Comparison of ENCODE assay signal across 9 cellular contexts in the genomic region with DNA sequence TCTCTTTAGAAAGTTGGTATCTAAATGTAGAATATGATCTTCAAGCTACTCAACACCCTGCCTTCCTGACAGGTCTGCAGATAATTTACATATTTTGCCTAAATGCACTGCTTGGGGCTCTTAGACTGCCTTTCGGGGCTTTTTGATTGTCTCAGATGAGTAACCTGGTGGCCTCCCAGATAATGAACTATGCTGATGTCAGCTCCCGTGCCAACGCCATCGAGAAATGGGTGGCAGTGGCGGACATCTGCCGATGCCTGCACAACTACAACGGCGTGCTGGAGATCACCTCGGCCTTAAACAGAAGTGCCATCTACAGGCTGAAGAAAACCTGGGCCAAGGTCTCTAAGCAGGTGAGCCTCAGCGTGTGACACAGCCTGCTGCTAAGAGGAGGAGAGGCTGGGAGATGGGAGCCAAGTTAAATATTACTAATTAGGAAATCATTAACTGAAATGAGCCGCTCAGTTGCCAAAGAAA. TPM values are rescaled to one million over a fixed set of nuclear protein-coding genes. Genes with fewer than 3 reads are reported as not detected.
DNase-seq lines count a peak whose midpoint lies in the region; ATAC-seq, FAIRE-seq and TF ChIP-seq lines count a peak whose summit lies in the region.
"Had no signal": no experiment of that assay in that cellular context is flagged by ENCODE, and none has a peak within 500 bp of the region (broad histone marks: within the 10 kb centered on the region; RNA-seq: fewer than 3 reads in every experiment).

No MANE protein-coding gene starts in this region.

- TF ChIP-seq CTCF in GM12878 (IDR thresholded peaks at IDR 0.05 in 2 of 3, conservative IDR thresholded peaks at IDR 0.05 in 1 of 3; ENCODE audit: control insufficient read depth in 2 of 3, extremely low read depth in 1 of 3, insufficient read depth in 1 of 3, low read depth in 3 of 3, low read length in 3 of 3): peak in 1 of 3 experiments; percentile 31; a peak in 2 of 6 replicates

- H3K36me3 ChIP-seq in GM12878 (ENCODE audit: control insufficient read depth in 2 of 2, insufficient read depth in 2 of 2, low read length in 1 of 2): no peaks in the 10 kb centered on the region

- WGBS in GM12878 (ENCODE audit: insufficient coverage, insufficient replicate concordance, low lambda C conversion rate, missing lambda C conversion rate): 2% methylated on average over 11 of the region's 11 CpGs

- CTCF ChIA-PET in GM12878 (lab: Yijun Ruan, JAX): interaction anchor here (0.9 to 1.9 kb wide), 7 partner anchors 9 to 47 kb away, joined by 3 to 8 read pairs (median 4); no protein-coding TSS in a partner anchor

- intact Hi-C loops in GM12878 (cut with micrococcal nuclease; ENCODE audit: unreplicated experiment): loop anchor here (5.0 kb wide), 1 partner anchor 75 kb away; no protein-coding TSS in a partner anchor

- H3K27me3 ChIP-seq in GM12878 (replicated peaks in 1 of 2; ENCODE audit: control insufficient read depth in 2 of 2, insufficient read depth in 2 of 2, low read length in 1 of 2): no peaks in the 10 kb centered on the region

- peak overlapping the region; percentile 33; the same call in 1 of the 2 replicates for H3K4me2 ChIP-seq in GM12878 (ENCODE audit: control insufficient read depth, insufficient read depth)

- no peak overlapping the region for H3K4me3 ChIP-seq in GM12878

- no peak for TF ChIP-seq RAD21 in GM12878 (IDR thresholded peaks at IDR 0.05; ENCODE audit: insufficient read depth, low read depth, low read length)

- H3K79me2 ChIP-seq in GM12878 (ENCODE audit: control insufficient read depth, insufficient read depth, low read length): no peaks in the 10 kb centered on the region

- in situ Hi-C loops in GM12878 (cut with MboI): no loop called here

- TF ChIP-seq EP300 in GM12878 (IDR thresholded peaks at IDR 0.05; ENCODE audit: borderline replicate concordance in 1 of 2, control insufficient read depth in 1 of 2, low read depth in 2 of 2, low read length in 2 of 2): no peak

- ATAC-seq in GM19035 (IDR thresholded peaks at IDR 0.05; ENCODE audit: unreplicated experiment) (peak; percentile 60), HG03175 (IDR thresholded peaks at IDR 0.05; ENCODE audit: unreplicated experiment) (peak; percentile 45), GM12878 (peak; percentile 85)

- BruUV-seq in GM12878 (replicated peaks; lab: Mats Ljungman, UMichigan): no TSS peak

- no peak for TF ChIP-seq POLR2A in GM12878 (IDR thresholded peaks at IDR 0.05; ENCODE audit: low read depth, low read length)

- no peaks in the 10 kb centered on the region for H4K20me1 ChIP-seq in GM12878 (ENCODE audit: control insufficient read depth, insufficient read depth)

- DNase-seq in DMS53 (lab: John Stamatoyannopoulos, UW) (peak; percentile 85), GM12878 (ENCODE audit: low read depth, low spot score) (peak; percentile 51), putamen (ENCODE audit: low spot score) (no peak), GDM1 (lab: John Stamatoyannopoulos, UW) (no peak), NCI-H128 (lab: John Stamatoyannopoulos, UW; ENCODE audit: unreplicated experiment) (no peak), NCI-H2171 treated with DMSO at 0.1 percent for 48 hours (lab: John Stamatoyannopoulos, UW) (no peak)
- DNase-seq: activated T-cell treated with anti-CD3 and anti-CD28 coated beads, Interleukin-2, amount 50 U/mL, for 4 hours had no signal

- FAIRE-seq in GM12878 (lab: Jason Lieb, UNC): no peak

- no peaks in the 10 kb centered on the region for H3K9me3 ChIP-seq in GM12878 (replicated peaks; ENCODE audit: control insufficient read depth, insufficient read depth, low read length)

- H3K4me1 ChIP-seq in GM12878 (ENCODE audit: control insufficient read depth, insufficient read depth, low read length): peaks cover 18% of the 10 kb centered on the region; the same call in 1 of the 2 replicates

- SMC1A ChIA-PET in GM12878 (lab: Charles Lee; ENCODE audit: uncharacterized antibody, unreplicated experiment): interaction anchor here (0.7 to 1.4 kb wide), 7 partner anchors 9 to 37 kb away, joined by 3 to 5 read pairs (median 3); no protein-coding TSS in a partner anchor

- H3K9ac ChIP-seq in GM12878 (ENCODE audit: control insufficient read depth, insufficient read depth, low read length): no peak overlapping the region

- POLR2A ChIA-PET in GM12878 (lab: Charles Lee): interaction anchor here (0.7 to 1.6 kb wide), 3 partner anchors 89 to 1140 kb away, joined by 3 to 4 read pairs (median 4); a partner anchor contains a TSS

- no peak overlapping the region for H3K27ac ChIP-seq in GM12878 (ENCODE audit: control insufficient read depth, insufficient read depth)

- H2AFZ ChIP-seq in GM12878 (ENCODE audit: control insufficient read depth, low read depth, low read length): peak overlapping the region; percentile 13

- RAD21 ChIA-PET in GM12878 (lab: Charles Lee; ENCODE audit: unreplicated experiment): interaction anchor here (0.6 to 1.4 kb wide), 4 partner anchors 9 to 86 kb away, joined by 3 to 4 read pairs (median 4); no protein-coding TSS in a partner anchor

TF ChIP-seq in GM12878, 131 proteins besides CTCF, POLR2A, EP300 and RAD21 (continues in another document):
- 0 out of 2 replicates have a peak, but pooled peaks have one; percentile 35 for TF ChIP-seq NBN (IDR thresholded peaks at IDR 0.05)
- TF ChIP-seq DPF2 (IDR thresholded peaks at IDR 0.05): 0 out of 2 replicates have a peak, but pooled peaks have one; percentile 45
- peak; percentile 26; the same call in 1 of the 2 replicates for TF ChIP-seq RB1 (IDR thresholded peaks at IDR 0.05; ENCODE audit: borderline replicate concordance)
- peak; percentile 71 to 90 for TF ChIP-seq BHLHE40 (IDR thresholded peaks at IDR 0.05; ENCODE audit: borderline replicate concordance in 1 of 2, low read depth in 2 of 2, low read length in 1 of 2)
- TF ChIP-seq GATAD2B (conservative IDR thresholded peaks at IDR 0.05; ENCODE audit: low read depth): peak; percentile 47; the same call in 1 of the 2 replicates
- peak; percentile 59 for TF ChIP-seq YY1 (IDR thresholded peaks at IDR 0.05; ENCODE audit: low read depth, low read length)
- peak in 1 of 2 experiments; percentile 41; a peak in 1 of 4 replicates for TF ChIP-seq IKZF2 (IDR thresholded peaks at IDR 0.05)
- 0 out of 2 replicates have a peak, but pooled peaks have one; percentile 59 for TF ChIP-seq IKZF1 (conservative IDR thresholded peaks at IDR 0.05)
- TF ChIP-seq TCF12 (IDR thresholded peaks at IDR 0.05; ENCODE audit: low read depth, low read length): 0 out of 2 replicates have a peak, but pooled peaks have one; percentile 38
- TF ChIP-seq, protein P1, sequence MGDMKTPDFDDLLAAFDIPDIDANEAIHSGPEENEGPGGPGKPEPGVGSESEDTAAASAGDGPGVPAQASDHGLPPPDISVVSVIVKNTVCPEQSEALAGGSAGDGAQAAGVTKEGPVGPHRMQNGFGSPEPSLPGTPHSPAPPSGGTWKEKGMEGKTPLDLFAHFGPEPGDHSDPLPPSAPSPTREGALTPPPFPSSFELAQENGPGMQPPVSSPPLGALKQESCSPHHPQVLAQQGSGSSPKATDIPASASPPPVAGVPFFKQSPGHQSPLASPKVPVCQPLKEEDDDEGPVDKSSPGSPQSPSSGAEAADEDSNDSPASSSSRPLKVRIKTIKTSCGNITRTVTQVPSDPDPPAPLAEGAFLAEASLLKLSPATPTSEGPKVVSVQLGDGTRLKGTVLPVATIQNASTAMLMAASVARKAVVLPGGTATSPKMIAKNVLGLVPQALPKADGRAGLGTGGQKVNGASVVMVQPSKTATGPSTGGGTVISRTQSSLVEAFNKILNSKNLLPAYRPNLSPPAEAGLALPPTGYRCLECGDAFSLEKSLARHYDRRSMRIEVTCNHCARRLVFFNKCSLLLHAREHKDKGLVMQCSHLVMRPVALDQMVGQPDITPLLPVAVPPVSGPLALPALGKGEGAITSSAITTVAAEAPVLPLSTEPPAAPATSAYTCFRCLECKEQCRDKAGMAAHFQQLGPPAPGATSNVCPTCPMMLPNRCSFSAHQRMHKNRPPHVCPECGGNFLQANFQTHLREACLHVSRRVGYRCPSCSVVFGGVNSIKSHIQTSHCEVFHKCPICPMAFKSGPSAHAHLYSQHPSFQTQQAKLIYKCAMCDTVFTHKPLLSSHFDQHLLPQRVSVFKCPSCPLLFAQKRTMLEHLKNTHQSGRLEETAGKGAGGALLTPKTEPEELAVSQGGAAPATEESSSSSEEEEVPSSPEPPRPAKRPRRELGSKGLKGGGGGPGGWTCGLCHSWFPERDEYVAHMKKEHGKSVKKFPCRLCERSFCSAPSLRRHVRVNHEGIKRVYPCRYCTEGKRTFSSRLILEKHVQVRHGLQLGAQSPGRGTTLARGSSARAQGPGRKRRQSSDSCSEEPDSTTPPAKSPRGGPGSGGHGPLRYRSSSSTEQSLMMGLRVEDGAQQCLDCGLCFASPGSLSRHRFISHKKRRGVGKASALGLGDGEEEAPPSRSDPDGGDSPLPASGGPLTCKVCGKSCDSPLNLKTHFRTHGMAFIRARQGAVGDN (IDR thresholded peaks at IDR 0.05): 0 out of 2 replicates have a peak, but pooled peaks have one; percentile 27
- TF ChIP-seq CREM (IDR thresholded peaks at IDR 0.05; ENCODE audit: low read depth): peak; percentile 68
- peak; percentile 57; the same call in 1 of the 2 replicates for TF ChIP-seq NFIC (IDR thresholded peaks at IDR 0.05; ENCODE audit: low read depth, low read length)
- no peak for TF ChIP-seq LARP7 (IDR thresholded peaks at IDR 0.05)
- TF ChIP-seq, protein P2, sequence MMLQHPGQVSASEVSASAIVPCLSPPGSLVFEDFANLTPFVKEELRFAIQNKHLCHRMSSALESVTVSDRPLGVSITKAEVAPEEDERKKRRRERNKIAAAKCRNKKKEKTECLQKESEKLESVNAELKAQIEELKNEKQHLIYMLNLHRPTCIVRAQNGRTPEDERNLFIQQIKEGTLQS (IDR thresholded peaks at IDR 0.05; ENCODE audit: borderline replicate concordance, extremely low read depth, low read depth, low read length): no peak

RNA-seq across cellular contexts. Expression of a gene that starts 20.9 kb away (rescaled TPM):
- not detected in 2 replicates for total RNA-seq in GM12878 (2013; cell fraction: nucleolus; rRNA removed)
- total RNA-seq in GM12878 (2014; rRNA removed) (not detected in 2 replicates), GM12878 (2014; rRNA removed; fragmentation: Illumina TruSeq; extraction: Trizol) (not detected in 2 replicates), GM12878 (2021) (not detected in 2 replicates)
- polyA plus RNA-seq in GM12878 (2011; ENCODE audit: low read depth): not detected
- polyA plus RNA-seq in GM12878 (2011; rRNA removed) (not detected in 2 replicates), GM12878 (2014; fragmentation: Illumina TruSeq; extraction: Trizol) (not detected in 2 replicates), GM12878 (2014; fragmentation: Nextera tagmentation; extraction: Ambion mirVana) (not detected), GM12878 (2014; rRNA removed) (not detected in 2 replicates), GM12878 (2016; fragmentation: Nextera tagmentation; extraction: Ambion mirVana) (1 to 10 TPM in 1 of 2 experiments, under 1 TPM in 1; 0.70 to 1.2 TPM)
- polyA plus RNA-seq in GM12878 (2011; cell fraction: cytosol; rRNA removed): not detected in 2 replicates
- polyA plus RNA-seq in GM12878 (2011; cell fraction: nucleus; rRNA removed): not detected in 2 replicates
- not detected in 2 replicates for polyA plus RNA-seq in GM12878 (2012)
- not detected in 2 replicates for polyA minus RNA-seq in GM12878 (2011; rRNA and poly(A)+ RNA removed)
- not detected in 2 replicates for polyA minus RNA-seq in GM12878 (2011; cell fraction: cytosol; rRNA and poly(A)+ RNA removed)
- polyA minus RNA-seq in GM12878 (2011; cell fraction: nucleus; rRNA and poly(A)+ RNA removed): not detected in 2 replicates
- total RNA-seq: activated T-cell treated with anti-CD3 and anti-CD28 coated beads, Interleukin-2, amount 50 U/mL, for 4 hours had no signal

Comparison
In these comparisons a context has a peak if more than half of its experiments do, and no peak if none do; other contexts are left out.
1. DNase-seq: peak in DMS53 (single experiment) and GM12878 (single experiment); none in putamen (single experiment), GDM1 (single experiment), NCI-H128 (single experiment) and NCI-H2171 treated with DMSO at 0.1 percent for 48 hours (single experiment).
2. Peak in every context shown above with its lines, with median percentiles within 50 percentile points of each other: ATAC-seq.